Comparison of ENCODE assay signal across 8 cellular contexts in the genomic region with DNA sequence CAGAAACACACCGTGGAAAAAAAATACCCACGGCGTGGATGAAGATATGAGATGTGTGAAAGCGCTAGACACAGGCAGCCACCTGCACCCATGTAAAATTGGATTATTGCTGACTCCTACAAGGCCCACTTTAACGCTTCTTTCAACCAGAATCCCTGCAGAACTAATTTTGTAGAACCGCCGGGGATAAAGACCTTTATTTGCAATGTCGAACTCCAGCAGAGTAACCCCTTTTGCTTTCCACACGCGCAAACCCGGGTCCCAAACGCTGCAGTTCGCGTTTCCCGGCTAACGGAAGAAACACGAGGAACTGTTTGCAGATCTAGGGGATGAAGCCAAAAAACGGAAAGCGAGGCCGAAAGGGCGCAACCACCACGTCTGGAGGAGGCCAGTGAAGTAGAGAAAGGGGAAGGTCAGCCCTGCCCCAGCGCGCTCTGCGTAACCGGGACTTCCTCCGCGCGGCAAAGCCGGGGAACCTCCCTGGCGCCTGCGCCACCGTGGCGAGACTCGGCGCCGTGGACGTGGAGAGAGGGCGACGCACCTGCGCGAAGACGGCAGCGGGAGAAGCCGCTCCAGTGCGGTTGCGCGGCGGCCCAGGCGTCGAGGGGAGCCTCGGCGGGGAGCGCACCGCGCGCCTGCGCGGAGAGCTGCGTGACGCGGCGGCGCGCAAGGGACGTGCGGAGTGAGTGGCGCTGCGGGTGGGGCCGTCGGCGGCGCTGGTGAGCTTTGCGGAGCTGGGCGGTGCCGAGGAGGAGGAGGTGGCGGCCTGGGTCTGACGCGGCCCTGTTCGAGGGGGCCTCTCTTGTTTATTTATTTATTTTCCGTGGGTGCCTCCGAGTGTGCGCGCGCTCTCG. TPM values are rescaled to one million over a fixed set of nuclear protein-coding genes. Genes with fewer than 3 reads are reported as not detected.
A peak's percentile ranks its signal among the peaks of the same experiment; 100 is the strongest.
DNase-seq lines count a peak whose midpoint lies in the region; ATAC-seq, FAIRE-seq and TF ChIP-seq lines count a peak whose summit lies in the region.

TSS of gene PPP1CB (plus strand) at position 729 of the 854 bp plus-strand sequence. CDS start 295 bp downstream, outside the sequence.

- H3K9me3 ChIP-seq in kidney (ENCODE audit: control insufficient read depth in 1 of 2, low read length in 2 of 2), result no peaks in the 10 kb centered on the region

- peak within 1 kb of the TSS; percentile 92 to 98 for H3K4me3 ChIP-seq in kidney (ENCODE audit: low read length in 2 of 2)

- DNase-seq in AG20443 (ENCODE audit: low spot score), result peak; percentile 100
- DNase-seq in NCI-H446 (lab: John Stamatoyannopoulos, UW), result peak; percentile 84 to 96
- DNase-seq in cerebellar cortex (ENCODE audit: low spot score), result peak; percentile 93
- peak; percentile 99 for DNase-seq in kidney
- peak; percentile 96 for DNase-seq in stimulated activated CD4-positive, alpha-beta T cell treated with anti-CD3 and anti-CD28 coated beads, Interleukin-15, amount 100 ng/mL, for 24 hours

- FAIRE-seq in kidney (lab: Jason Lieb, UNC), result no peak

- TF ChIP-seq CTCF in kidney (IDR thresholded peaks at IDR 0.05; ENCODE audit: borderline replicate concordance, extremely low read depth, insufficient read depth), result peak; percentile 46

- H3K9ac ChIP-seq in kidney (ENCODE audit: low read length in 2 of 2), result peak within 1 kb of the TSS; percentile 90 to 97

- peaks cover 0 to under 1% of the 10 kb centered on the region in 2 donors for H3K36me3 ChIP-seq in kidney (ENCODE audit: control insufficient read depth in 1 of 2, insufficient read depth in 2 of 2, low read length in 2 of 2)

- intact Hi-C loops in kidney (cut with DNase I), result no loop called here

- H3K4me1 ChIP-seq in kidney (ENCODE audit: control insufficient read depth in 1 of 2, insufficient read depth in 1 of 2, low read depth in 1 of 2, low read length in 2 of 2), result peaks cover 9 to 10% of the 10 kb centered on the region in 2 donors

- peak within 1 kb of the TSS; percentile 99 for H3K27ac ChIP-seq in kidney (ENCODE audit: low read depth in 2 of 2, low read length in 2 of 2)

- ATAC-seq in GM19035 (IDR thresholded peaks at IDR 0.05; ENCODE audit: unreplicated experiment), result peak; percentile 86
- peak; percentile 83 for ATAC-seq in HG03354 (IDR thresholded peaks at IDR 0.05; ENCODE audit: poor library complexity, severe bottlenecking, unreplicated experiment)
- ATAC-seq in activated CD4-positive, CD25-positive, alpha-beta regulatory T cell treated with anti-CD3 and anti-CD28 coated beads, Interleukin-2, amount 50 U/mL, for 24 hours, result peak; percentile 86 to 88

RNA-seq across cellular contexts. Expression of gene PPP1CB, which starts in this region (rescaled TPM):
- 358 TPM for total RNA-seq in kidney
- polyA plus RNA-seq in kidney (ENCODE audit: insufficient read depth, low read depth, low replicate concordance), result 63.3 TPM

Comparison
In these comparisons a context has a peak if more than half of its experiments do, and no peak if none do; other contexts are left out.
1. Peak in every context shown above with its lines: DNase-seq, ATAC-seq, H3K4me3 ChIP-seq and H3K27ac ChIP-seq.